ENCODE assay signal across 8 cellular contexts in genomic region chr2:174492963-174493431, GRCh38. TPM values are rescaled to one million over a fixed set of nuclear protein-coding genes. Genes with fewer than 3 reads are reported as not detected.
DNase-seq lines count a peak whose midpoint lies in the region; ATAC-seq, FAIRE-seq and TF ChIP-seq lines count a peak whose summit lies in the region.

No MANE protein-coding gene starts in this region.

- no peaks in the 10 kb centered on the region for H3K27me3 Mint-ChIP-seq in stimulated activated naive CD8-positive, alpha-beta T cell treated with anti-CD3 and anti-CD28 coated beads, Interleukin-15, amount 100 ng/mL, for 72 hours
- H3K27me3 Mint-ChIP-seq in MCF 10A (ENCODE audit: insufficient read depth, unreplicated experiment): no peaks in the 10 kb centered on the region

- H3K27ac ChIP-seq in substantia nigra (ENCODE audit: low read depth, low read length, poor library complexity, severe bottlenecking): no peak overlapping the region

- peak overlapping the region; percentile 97 for H3K27ac Mint-ChIP-seq in stimulated activated naive CD8-positive, alpha-beta T cell treated with anti-CD3 and anti-CD28 coated beads, Interleukin-15, amount 100 ng/mL, for 72 hours
- H3K27ac Mint-ChIP-seq in MCF 10A (ENCODE audit: low read depth, unreplicated experiment): no peak overlapping the region

- no peak for TF ChIP-seq CTCF in MCF 10A (IDR thresholded peaks at IDR 0.05; ENCODE audit: unreplicated experiment)

- intact Hi-C loops in MCF 10A (cut with micrococcal nuclease): no loop called here

- POLR2A ChIA-PET in MCF 10A (lab: Yijun Ruan, JAX): interaction anchor here (1.4 kb wide), 1 partner anchor 9 kb away, joined by 3 read pairs; no protein-coding TSS in a partner anchor

- H3K36me3 Mint-ChIP-seq in MCF 10A (ENCODE audit: insufficient read depth, unreplicated experiment): no peaks in the 10 kb centered on the region

- CTCF ChIA-PET in MCF 10A (lab: Yijun Ruan, JAX): interaction anchor here (0.6 to 1.2 kb wide), 4 partner anchors 8 to 206 kb away, joined by 3 to 9 read pairs (median 6); no protein-coding TSS in a partner anchor

- peaks cover 5% of the 10 kb centered on the region in 2 donors for H3K9me3 Mint-ChIP-seq in stimulated activated naive CD8-positive, alpha-beta T cell treated with anti-CD3 and anti-CD28 coated beads, Interleukin-15, amount 100 ng/mL, for 72 hours
- no peaks in the 10 kb centered on the region for H3K9me3 Mint-ChIP-seq in MCF 10A (ENCODE audit: unreplicated experiment)

- peak; percentile 92 for ATAC-seq in HG03095 (IDR thresholded peaks at IDR 0.05; ENCODE audit: unreplicated experiment)
- ATAC-seq in esophagus mucosa: peak; percentile 39
- ATAC-seq in stimulated activated naive CD8-positive, alpha-beta T cell treated with anti-CD3 and anti-CD28 coated beads, Interleukin-15, amount 100 ng/mL, for 72 hours: peak; percentile 88

- FAIRE-seq in GM19239 (lab: Jason Lieb, UNC): peak; percentile 94

- peak overlapping the region; percentile 82 to 88 for H3K4me3 Mint-ChIP-seq in stimulated activated naive CD8-positive, alpha-beta T cell treated with anti-CD3 and anti-CD28 coated beads, Interleukin-15, amount 100 ng/mL, for 72 hours
- no peak overlapping the region for H3K4me3 Mint-ChIP-seq in MCF 10A (ENCODE audit: unreplicated experiment)

- H3K4me1 Mint-ChIP-seq in stimulated activated naive CD8-positive, alpha-beta T cell treated with anti-CD3 and anti-CD28 coated beads, Interleukin-15, amount 100 ng/mL, for 72 hours: peaks cover 77% of the 10 kb centered on the region
- no peaks in the 10 kb centered on the region for H3K4me1 Mint-ChIP-seq in MCF 10A (ENCODE audit: insufficient read depth, unreplicated experiment)

- BruUV-seq in MCF 10A (replicated peaks; lab: Mats Ljungman, UMichigan): no TSS peak

- DNase-seq in GM19239 (ENCODE audit: insufficient read length, low spot score) (peak; percentile 26), T-helper 22 cell (ENCODE audit: low read depth) (peak; percentile 53), MCF 10A (ENCODE audit: unreplicated experiment) (no peak), NCI-H187 treated with DMSO at 0.1 percent for 48 hours (lab: John Stamatoyannopoulos, UW) (no peak), substantia nigra (lab: John Stamatoyannopoulos, UW) (no peak)
- DNase-seq in stimulated activated naive CD8-positive, alpha-beta T cell treated with anti-CD3 and anti-CD28 coated beads, Interleukin-15, amount 100 ng/mL, for 72 hours: peak; percentile 57 to 77

RNA-seq across cellular contexts. Expression of gene GPR155, which starts 6.2 kb away (rescaled TPM):
- total RNA-seq in esophagus mucosa (3.7 TPM), MCF 10A (2022) (1.9 and 3.3 TPM in 2 replicates)

Comparison
In these comparisons a context has a peak if more than half of its experiments do, and no peak if none do; other contexts are left out.
1. DNase-seq: peak in GM19239 (single experiment), T-helper 22 cell (single experiment) and stimulated activated naive CD8-positive, alpha-beta T cell treated with anti-CD3 and anti-CD28 coated beads, Interleukin-15, amount 100 ng/mL, for 72 hours (2 of 2); none in MCF 10A (single experiment), NCI-H187 treated with DMSO at 0.1 percent for 48 hours (single experiment) and substantia nigra (0 of 49).
2. ATAC-seq: peak in every context shown above with its lines; median percentile 92 in HG03095; 88 in stimulated activated naive CD8-positive, alpha-beta T cell treated with anti-CD3 and anti-CD28 coated beads, Interleukin-15, amount 100 ng/mL, for 72 hours; 39 in esophagus mucosa.